In genomic region chr18:27605107-27605834, GRCh38 we compare ENCODE assay signal across 8 cellular contexts.
DNase-seq lines count a peak whose midpoint lies in the region; ATAC-seq, FAIRE-seq and TF ChIP-seq lines count a peak whose summit lies in the region.

No MANE protein-coding gene starts in this region.

- H3K27ac Mint-ChIP-seq in activated CD8-positive, alpha-beta memory T cell treated with anti-CD3 and anti-CD28 coated beads, Interleukin-2, amount 10 ng/mL, durations not matched to agents 7 days and 5 days = no peak overlapping the region
- H3K27ac Mint-ChIP-seq in chondrocyte (ENCODE audit: unreplicated experiment) = no peak overlapping the region

- H3K9me2 ChIP-seq in OCI-LY1 (ENCODE audit: low read depth, low read length) = no peaks in the 10 kb centered on the region

- H3K9me3 ChIP-seq in OCI-LY1 (ENCODE audit: low read length) (no peaks in the 10 kb centered on the region), thoracic aorta (no peaks in the 10 kb centered on the region)

- H3K4me3 ChIP-seq in KMS-11 (IDR thresholded peaks at IDR 0.05; ENCODE audit: insufficient read depth, low read depth, low read length) (no peak overlapping the region), OCI-LY1 (ENCODE audit: low read depth, low read length, poor library complexity, severe bottlenecking) (no peak overlapping the region), thoracic aorta (no peak overlapping the region)

- H3K27ac ChIP-seq in KMS-11 (no peak overlapping the region), OCI-LY1 (ENCODE audit: low read depth, low read length, poor library complexity, severe bottlenecking) (no peak overlapping the region), thoracic aorta (no peak overlapping the region)

- H3K4me3 Mint-ChIP-seq in activated CD8-positive, alpha-beta memory T cell treated with anti-CD3 and anti-CD28 coated beads, Interleukin-2, amount 10 ng/mL, durations not matched to agents 7 days and 5 days = no peak overlapping the region
- no peak overlapping the region for H3K4me3 Mint-ChIP-seq in chondrocyte (ENCODE audit: unreplicated experiment)

- no peak for TF ChIP-seq POLR2A in H54 (IDR thresholded peaks at IDR 0.05; ENCODE audit: low read depth, low read length)

- no peak overlapping the region for H3K4me2 ChIP-seq in KMS-11
- H3K4me2 ChIP-seq in OCI-LY1 (ENCODE audit: low read length) = no peak overlapping the region

- FAIRE-seq in H54 (lab: Jason Lieb, UNC) = peak; percentile 91

- H3F3A ChIP-seq in OCI-LY1 (ENCODE audit: insufficient read depth, low read length) = no peaks in the 10 kb centered on the region

- peak; percentile 96 for TF ChIP-seq CTCF in KMS-11 (conservative IDR thresholded peaks at IDR 0.05; ENCODE audit: low read depth, low read length)
- TF ChIP-seq CTCF in OCI-LY1 (IDR thresholded peaks at IDR 0.05; ENCODE audit: low read length) = peak; percentile 78
- TF ChIP-seq CTCF in chondrocyte (IDR thresholded peaks at IDR 0.05) = peak; percentile 95
- peak; percentile 68 for TF ChIP-seq CTCF in thoracic aorta (IDR thresholded peaks at IDR 0.05)

- H2AFZ ChIP-seq in KMS-11 (ENCODE audit: low read depth) = no peak overlapping the region
- H2AFZ ChIP-seq in OCI-LY1 (ENCODE audit: low read length) = no peak overlapping the region

- H3K36me3 Mint-ChIP-seq in activated CD8-positive, alpha-beta memory T cell treated with anti-CD3 and anti-CD28 coated beads, Interleukin-2, amount 10 ng/mL, durations not matched to agents 7 days and 5 days = no peaks in the 10 kb centered on the region
- H3K36me3 Mint-ChIP-seq in chondrocyte (ENCODE audit: low read depth) = no peaks in the 10 kb centered on the region

- CTCF ChIA-PET in activated CD8-positive, alpha-beta memory T cell treated with anti-CD3 and anti-CD28 coated beads, Interleukin-2, amount 10 ng/mL, durations not matched to agents 7 days and 5 days (lab: Charles Lee) = interaction anchor here (1.2 kb wide), 1 partner anchor 9 kb away, joined by 3 read pairs; no protein-coding TSS in a partner anchor

- H3K27me3 ChIP-seq in KMS-11 (ENCODE audit: insufficient read depth, low read depth) = no peaks in the 10 kb centered on the region
- no peaks in the 10 kb centered on the region for H3K27me3 ChIP-seq in OCI-LY1 (ENCODE audit: insufficient read depth, low read length)
- no peaks in the 10 kb centered on the region for H3K27me3 ChIP-seq in thoracic aorta (replicated peaks; ENCODE audit: insufficient read depth)

- no peaks in the 10 kb centered on the region for H3K27me3 Mint-ChIP-seq in activated CD8-positive, alpha-beta memory T cell treated with anti-CD3 and anti-CD28 coated beads, Interleukin-2, amount 10 ng/mL, durations not matched to agents 7 days and 5 days
- no peaks in the 10 kb centered on the region for H3K27me3 Mint-ChIP-seq in chondrocyte (ENCODE audit: low read depth)

- H4K20me1 ChIP-seq in KMS-11 (ENCODE audit: insufficient read depth) = no peaks in the 10 kb centered on the region
- no peaks in the 10 kb centered on the region for H4K20me1 ChIP-seq in OCI-LY1 (ENCODE audit: insufficient read depth, low read length)

- no peak overlapping the region for H3K9ac ChIP-seq in KMS-11
- H3K9ac ChIP-seq in OCI-LY1 (ENCODE audit: low read length) = no peak overlapping the region

- no peaks in the 10 kb centered on the region for H3K36me3 ChIP-seq in KMS-11 (ENCODE audit: insufficient read depth)
- no peaks in the 10 kb centered on the region for H3K36me3 ChIP-seq in OCI-LY1 (ENCODE audit: insufficient read depth, low read length)
- no peaks in the 10 kb centered on the region for H3K36me3 ChIP-seq in thoracic aorta

- H3K9me3 Mint-ChIP-seq in activated CD8-positive, alpha-beta memory T cell treated with anti-CD3 and anti-CD28 coated beads, Interleukin-2, amount 10 ng/mL, durations not matched to agents 7 days and 5 days (ENCODE audit: low read depth) = no peaks in the 10 kb centered on the region
- peaks cover 8% of the 10 kb centered on the region for H3K9me3 Mint-ChIP-seq in chondrocyte (ENCODE audit: low read depth)

- ATAC-seq in activated CD8-positive, alpha-beta memory T cell treated with anti-CD3 and anti-CD28 coated beads, Interleukin-2, amount 10 ng/mL, durations not matched to agents 7 days and 5 days = peak; percentile 33
- ATAC-seq in left colon (peak; percentile 72), thoracic aorta (ENCODE audit: insufficient number of reproducible peaks, low FRiP score, low read depth) (peak; percentile 87)

- H3K4me1 ChIP-seq in KMS-11 (ENCODE audit: low read depth, poor library complexity, severe bottlenecking) (no peaks in the 10 kb centered on the region), OCI-LY1 (ENCODE audit: insufficient read depth, low read length, severe bottlenecking) (no peaks in the 10 kb centered on the region), thoracic aorta (ENCODE audit: control insufficient read depth in 1 of 2, low read depth in 2 of 2) (no peaks in the 10 kb centered on the region)

- H3K79me2 ChIP-seq in KMS-11 (ENCODE audit: insufficient read depth, low read depth) (no peaks in the 10 kb centered on the region), OCI-LY1 (ENCODE audit: insufficient read depth, low read length) (no peaks in the 10 kb centered on the region)

- peak; percentile 40 for DNase-seq in activated CD8-positive, alpha-beta memory T cell treated with anti-CD3 and anti-CD28 coated beads, Interleukin-2, amount 10 ng/mL, durations not matched to agents 7 days and 5 days
- no peak for DNase-seq in activated CD8-positive, alpha-beta memory T cell treated with anti-CD3 and anti-CD28 coated beads, Interleukin-2, amount 50 U/mL, for 4 hours
- DNase-seq in H54 (ENCODE audit: insufficient read length, low spot score) = peak; percentile 16
- DNase-seq in chondrocyte (ENCODE audit: low spot score) = no peak
- DNase-seq in left colon = peak; percentile 17 to 23
- DNase-seq in thoracic aorta (ENCODE audit: low spot score) = no peak

- H3K4me1 Mint-ChIP-seq in activated CD8-positive, alpha-beta memory T cell treated with anti-CD3 and anti-CD28 coated beads, Interleukin-2, amount 10 ng/mL, durations not matched to agents 7 days and 5 days = no peaks in the 10 kb centered on the region
- H3K4me1 Mint-ChIP-seq in chondrocyte (ENCODE audit: low read depth) = peaks cover 10% of the 10 kb centered on the region

- intact Hi-C loops in left colon (cut with DNase I, micrococcal nuclease) = loop anchor here (10.0 kb wide), 2 partner anchors 580 kb away; no protein-coding TSS in a partner anchor

Comparison
In these comparisons a context has a peak if more than half of its experiments do, and no peak if none do; other contexts are left out.
1. DNase-seq: peak in activated CD8-positive, alpha-beta memory T cell treated with anti-CD3 and anti-CD28 coated beads, Interleukin-2, amount 10 ng/mL, durations not matched to agents 7 days and 5 days (single experiment), H54 (single experiment) and left colon (2 of 2); none in activated CD8-positive, alpha-beta memory T cell treated with anti-CD3 and anti-CD28 coated beads, Interleukin-2, amount 50 U/mL, for 4 hours (single experiment), chondrocyte (single experiment) and thoracic aorta (single experiment).
2. ATAC-seq: peak in every context shown above with its lines; median percentile 87 in thoracic aorta; 72 in left colon; 33 in activated CD8-positive, alpha-beta memory T cell treated with anti-CD3 and anti-CD28 coated beads, Interleukin-2, amount 10 ng/mL, durations not matched to agents 7 days and 5 days.
3. Peak in every context shown above with its lines, with median percentiles within 50 percentile points of each other: CTCF ChIP-seq.